In the genomic region with DNA sequence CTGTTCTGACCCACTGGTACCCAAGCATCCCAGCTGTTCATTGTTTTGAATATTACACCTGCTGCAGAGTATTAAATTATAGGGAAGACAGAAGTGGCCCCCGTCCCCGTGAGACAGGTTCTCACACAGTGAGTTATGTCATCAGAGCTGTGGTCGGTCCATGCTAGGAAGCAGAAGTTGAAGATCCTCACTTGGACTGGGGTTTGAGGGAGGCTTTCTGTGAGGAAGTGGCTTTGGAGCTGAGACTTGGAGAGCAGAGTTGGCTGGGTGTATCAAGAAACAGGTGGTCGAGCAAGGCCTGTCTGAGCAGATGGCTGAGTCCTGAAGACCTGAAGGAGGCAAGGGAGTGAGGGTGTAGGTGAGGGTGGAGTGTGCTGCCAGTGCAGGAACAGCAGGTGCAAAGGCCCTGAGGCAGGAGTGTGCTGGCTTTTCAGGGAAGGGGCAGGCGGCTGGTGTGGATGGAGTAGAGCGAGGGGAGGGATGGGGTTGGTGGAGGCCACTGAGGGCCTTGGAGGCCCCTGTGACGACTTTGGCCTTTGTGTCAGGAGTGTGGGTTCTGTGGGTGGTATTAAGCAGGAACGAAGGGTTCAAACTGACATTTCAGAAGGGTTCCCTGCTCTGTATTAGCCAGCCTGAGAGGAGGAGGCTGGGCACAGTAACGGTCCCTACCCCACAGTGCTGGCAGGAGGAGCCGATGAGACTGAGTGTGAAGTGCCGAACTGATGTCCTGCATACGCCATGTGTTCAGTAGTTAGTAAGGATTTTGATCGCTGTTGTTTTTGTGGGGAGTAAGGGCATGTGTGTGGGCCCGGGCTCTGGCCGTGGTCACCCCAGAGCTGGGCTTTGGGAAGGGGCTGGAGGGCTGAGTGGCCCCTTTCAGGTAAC, we compare ENCODE assay signal across 1 cellular context.
TF ChIP-seq lines count a peak whose summit lies in the region.

No MANE protein-coding gene starts in this region.

TF ChIP-seq in WTC11, 78 proteins besides CTCF, POLR2A, EP300 and RAD21 (continued from another document):
- TF ChIP-seq, protein P1, sequence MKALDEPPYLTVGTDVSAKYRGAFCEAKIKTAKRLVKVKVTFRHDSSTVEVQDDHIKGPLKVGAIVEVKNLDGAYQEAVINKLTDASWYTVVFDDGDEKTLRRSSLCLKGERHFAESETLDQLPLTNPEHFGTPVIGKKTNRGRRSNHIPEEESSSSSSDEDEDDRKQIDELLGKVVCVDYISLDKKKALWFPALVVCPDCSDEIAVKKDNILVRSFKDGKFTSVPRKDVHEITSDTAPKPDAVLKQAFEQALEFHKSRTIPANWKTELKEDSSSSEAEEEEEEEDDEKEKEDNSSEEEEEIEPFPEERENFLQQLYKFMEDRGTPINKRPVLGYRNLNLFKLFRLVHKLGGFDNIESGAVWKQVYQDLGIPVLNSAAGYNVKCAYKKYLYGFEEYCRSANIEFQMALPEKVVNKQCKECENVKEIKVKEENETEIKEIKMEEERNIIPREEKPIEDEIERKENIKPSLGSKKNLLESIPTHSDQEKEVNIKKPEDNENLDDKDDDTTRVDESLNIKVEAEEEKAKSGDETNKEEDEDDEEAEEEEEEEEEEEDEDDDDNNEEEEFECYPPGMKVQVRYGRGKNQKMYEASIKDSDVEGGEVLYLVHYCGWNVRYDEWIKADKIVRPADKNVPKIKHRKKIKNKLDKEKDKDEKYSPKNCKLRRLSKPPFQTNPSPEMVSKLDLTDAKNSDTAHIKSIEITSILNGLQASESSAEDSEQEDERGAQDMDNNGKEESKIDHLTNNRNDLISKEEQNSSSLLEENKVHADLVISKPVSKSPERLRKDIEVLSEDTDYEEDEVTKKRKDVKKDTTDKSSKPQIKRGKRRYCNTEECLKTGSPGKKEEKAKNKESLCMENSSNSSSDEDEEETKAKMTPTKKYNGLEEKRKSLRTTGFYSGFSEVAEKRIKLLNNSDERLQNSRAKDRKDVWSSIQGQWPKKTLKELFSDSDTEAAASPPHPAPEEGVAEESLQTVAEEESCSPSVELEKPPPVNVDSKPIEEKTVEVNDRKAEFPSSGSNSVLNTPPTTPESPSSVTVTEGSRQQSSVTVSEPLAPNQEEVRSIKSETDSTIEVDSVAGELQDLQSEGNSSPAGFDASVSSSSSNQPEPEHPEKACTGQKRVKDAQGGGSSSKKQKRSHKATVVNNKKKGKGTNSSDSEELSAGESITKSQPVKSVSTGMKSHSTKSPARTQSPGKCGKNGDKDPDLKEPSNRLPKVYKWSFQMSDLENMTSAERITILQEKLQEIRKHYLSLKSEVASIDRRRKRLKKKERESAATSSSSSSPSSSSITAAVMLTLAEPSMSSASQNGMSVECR (CRISPR knock-in tag; IDR thresholded peaks at IDR 0.05; ENCODE audit: borderline replicate concordance), result no peak
- TF ChIP-seq EMX1 (CRISPR knock-in tag; IDR thresholded peaks at IDR 0.05) (no peak), FOXJ3 (CRISPR knock-in tag; IDR thresholded peaks at IDR 0.05; ENCODE audit: borderline replicate concordance) (no peak)
- TF ChIP-seq, protein P2, sequence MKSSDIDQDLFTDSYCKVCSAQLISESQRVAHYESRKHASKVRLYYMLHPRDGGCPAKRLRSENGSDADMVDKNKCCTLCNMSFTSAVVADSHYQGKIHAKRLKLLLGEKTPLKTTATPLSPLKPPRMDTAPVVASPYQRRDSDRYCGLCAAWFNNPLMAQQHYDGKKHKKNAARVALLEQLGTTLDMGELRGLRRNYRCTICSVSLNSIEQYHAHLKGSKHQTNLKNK (CRISPR knock-in tag; IDR thresholded peaks at IDR 0.05), result no peak
- TF ChIP-seq, protein P3, sequence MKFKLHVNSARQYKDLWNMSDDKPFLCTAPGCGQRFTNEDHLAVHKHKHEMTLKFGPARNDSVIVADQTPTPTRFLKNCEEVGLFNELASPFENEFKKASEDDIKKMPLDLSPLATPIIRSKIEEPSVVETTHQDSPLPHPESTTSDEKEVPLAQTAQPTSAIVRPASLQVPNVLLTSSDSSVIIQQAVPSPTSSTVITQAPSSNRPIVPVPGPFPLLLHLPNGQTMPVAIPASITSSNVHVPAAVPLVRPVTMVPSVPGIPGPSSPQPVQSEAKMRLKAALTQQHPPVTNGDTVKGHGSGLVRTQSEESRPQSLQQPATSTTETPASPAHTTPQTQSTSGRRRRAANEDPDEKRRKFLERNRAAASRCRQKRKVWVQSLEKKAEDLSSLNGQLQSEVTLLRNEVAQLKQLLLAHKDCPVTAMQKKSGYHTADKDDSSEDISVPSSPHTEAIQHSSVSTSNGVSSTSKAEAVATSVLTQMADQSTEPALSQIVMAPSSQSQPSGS (CRISPR knock-in tag; IDR thresholded peaks at IDR 0.05; ENCODE audit: borderline replicate concordance, low read depth), result no peak
- TF ChIP-seq, protein P4, sequence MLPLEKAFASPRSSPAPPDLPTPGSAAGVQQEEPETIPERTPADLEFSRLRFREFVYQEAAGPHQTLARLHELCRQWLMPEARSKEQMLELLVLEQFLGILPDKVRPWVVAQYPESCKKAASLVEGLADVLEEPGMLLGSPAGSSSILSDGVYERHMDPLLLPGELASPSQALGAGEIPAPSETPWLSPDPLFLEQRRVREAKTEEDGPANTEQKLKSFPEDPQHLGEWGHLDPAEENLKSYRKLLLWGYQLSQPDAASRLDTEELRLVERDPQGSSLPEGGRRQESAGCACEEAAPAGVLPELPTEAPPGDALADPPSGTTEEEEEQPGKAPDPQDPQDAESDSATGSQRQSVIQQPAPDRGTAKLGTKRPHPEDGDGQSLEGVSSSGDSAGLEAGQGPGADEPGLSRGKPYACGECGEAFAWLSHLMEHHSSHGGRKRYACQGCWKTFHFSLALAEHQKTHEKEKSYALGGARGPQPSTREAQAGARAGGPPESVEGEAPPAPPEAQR (CRISPR knock-in tag; IDR thresholded peaks at IDR 0.05), result no peak
